ENCODE assay signal across 13 cellular contexts in the genomic region with DNA sequence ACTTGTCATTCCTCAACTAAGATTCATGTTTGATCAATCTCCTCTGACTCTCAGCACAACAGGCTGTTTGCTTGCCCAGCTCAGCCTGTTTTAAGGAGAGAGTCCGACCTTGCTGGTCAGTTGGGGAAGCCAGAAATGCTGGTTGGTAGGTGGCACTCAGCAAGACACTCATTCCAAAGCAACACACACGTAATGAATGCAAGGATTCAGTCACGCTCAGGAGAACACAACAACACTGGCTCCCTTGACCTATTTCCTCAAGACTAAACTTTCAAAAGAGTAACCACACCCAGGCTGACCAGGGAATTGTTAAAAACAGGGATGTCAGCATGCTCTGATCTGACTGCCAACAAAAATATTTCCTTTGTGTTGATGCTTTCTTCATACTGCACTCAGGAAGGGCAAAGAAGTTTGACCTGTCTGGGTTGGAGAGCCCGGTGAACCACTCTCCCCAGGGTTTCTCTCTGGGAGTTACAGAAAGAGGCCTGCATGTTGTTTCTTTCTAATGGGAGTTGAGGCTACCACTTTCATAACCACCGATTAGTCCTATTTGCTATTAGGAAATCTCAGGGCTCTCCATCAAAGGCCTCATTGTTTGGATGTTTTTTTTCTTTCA. TPM values are rescaled to one million over a fixed set of nuclear protein-coding genes. Genes with fewer than 3 reads are reported as not detected.
DNase-seq lines count a peak whose midpoint lies in the region; ATAC-seq lines count a peak whose summit lies in the region.
"Had no signal": no experiment of that assay in that cellular context is flagged by ENCODE, and none has a peak within 500 bp of the region (broad histone marks: within the 10 kb centered on the region; RNA-seq: fewer than 3 reads in every experiment).

No MANE protein-coding gene starts in this region.

- H3K27me3 Mint-ChIP-seq in activated T-cell treated with anti-CD3 and anti-CD28 coated beads, Interleukin-2, amount 50 U/mL, for 24 hours = peaks cover 2% of the 10 kb centered on the region

- H3K36me3 Mint-ChIP-seq in activated T-cell treated with anti-CD3 and anti-CD28 coated beads, Interleukin-2, amount 50 U/mL, for 24 hours (ENCODE audit: low read depth) = no peaks in the 10 kb centered on the region

- H3K4me1 Mint-ChIP-seq in activated T-cell treated with anti-CD3 and anti-CD28 coated beads, Interleukin-2, amount 50 U/mL, for 24 hours (ENCODE audit: low read depth) = peaks cover 2% of the 10 kb centered on the region
- H3K4me1 Mint-ChIP-seq: activated naive CD8-positive, alpha-beta T cell treated with anti-CD3 and anti-CD28 coated beads, Interleukin-2, amount 50 U/mL, for 24 hours had no signal

- DNase-seq in Right ventricle myocardium inferior (ENCODE audit: missing footprints) (no peak), Right ventricle myocardium superior (no peak), dedifferentiated amniotic fluid mesenchymal stem cell (ENCODE audit: extremely low spot score) (peak; percentile 67), lung microvascular endothelial cell (ENCODE audit: low read depth in 2 of 2) (peak; percentile 13 to 72), ureter (ENCODE audit: low spot score) (peak; percentile 46), NCI-H2081 (lab: John Stamatoyannopoulos, UW) (no peak)
- no peak for DNase-seq in activated T-cell treated with anti-CD3 and anti-CD28 coated beads, Interleukin-2, amount 50 U/mL, for 24 hours
- DNase-seq: activated CD4-positive, alpha-beta T cell treated with anti-CD3 and anti-CD28 coated beads, Interleukin-2, amount 50 U/mL, for 48 hours; activated naive CD8-positive, alpha-beta T cell treated with anti-CD3 and anti-CD28 coated beads, Interleukin-2, amount 50 U/mL, for 24 hours; glutamatergic neuron; MV-4-11; psoas muscle had no signal

- no peak overlapping the region for H3K27ac Mint-ChIP-seq in activated T-cell treated with anti-CD3 and anti-CD28 coated beads, Interleukin-2, amount 50 U/mL, for 24 hours
- H3K27ac Mint-ChIP-seq: activated naive CD8-positive, alpha-beta T cell treated with anti-CD3 and anti-CD28 coated beads, Interleukin-2, amount 50 U/mL, for 24 hours had no signal

- ATAC-seq in Right ventricle myocardium inferior = peak; percentile 13
- ATAC-seq in Right ventricle myocardium superior (ENCODE audit: poor library complexity) = no peak
- no peak for ATAC-seq in HG02623 (IDR thresholded peaks at IDR 0.05; ENCODE audit: unreplicated experiment)
- ATAC-seq: activated naive CD8-positive, alpha-beta T cell treated with anti-CD3 and anti-CD28 coated beads, Interleukin-2, amount 50 U/mL, for 24 hours had no signal

- H3K4me3 Mint-ChIP-seq in activated T-cell treated with anti-CD3 and anti-CD28 coated beads, Interleukin-2, amount 50 U/mL, for 24 hours = no peak overlapping the region
- H3K4me3 Mint-ChIP-seq: activated naive CD8-positive, alpha-beta T cell treated with anti-CD3 and anti-CD28 coated beads, Interleukin-2, amount 50 U/mL, for 24 hours had no signal

- intact Hi-C loops in Right ventricle myocardium inferior (cut with DNase I) = no loop called here
- intact Hi-C loops in Right ventricle myocardium superior (cut with DNase I) = no loop called here

- no peaks in the 10 kb centered on the region for H3K9me3 Mint-ChIP-seq in activated T-cell treated with anti-CD3 and anti-CD28 coated beads, Interleukin-2, amount 50 U/mL, for 24 hours
- H3K9me3 Mint-ChIP-seq: activated naive CD8-positive, alpha-beta T cell treated with anti-CD3 and anti-CD28 coated beads, Interleukin-2, amount 50 U/mL, for 24 hours had no signal

RNA-seq across cellular contexts. Expression of a gene that starts 25.6 kb away (rescaled TPM):
- 26.6 TPM for total RNA-seq in Right ventricle myocardium inferior
- 23.0 TPM for total RNA-seq in Right ventricle myocardium superior
- total RNA-seq in lung microvascular endothelial cell = 16.3 and 18.7 TPM in 2 replicates
- total RNA-seq in ureter = 37.9 TPM

Comparison
In these comparisons a context has a peak if more than half of its experiments do, and no peak if none do; other contexts are left out.
1. DNase-seq: peak in dedifferentiated amniotic fluid mesenchymal stem cell (single experiment), lung microvascular endothelial cell (2 of 2) and ureter (single experiment); none in Right ventricle myocardium inferior (single experiment), Right ventricle myocardium superior (single experiment), activated T-cell treated with anti-CD3 and anti-CD28 coated beads, Interleukin-2, amount 50 U/mL, for 24 hours (single experiment) and NCI-H2081 (0 of 2).